In genomic region chrX:19883878-19884277, GRCh38 we compare ENCODE assay signal across 9 cellular contexts. TPM values are rescaled to one million over a fixed set of nuclear protein-coding genes. Genes with fewer than 3 reads are reported as not detected.
DNase-seq lines count a peak whose midpoint lies in the region; ATAC-seq and TF ChIP-seq lines count a peak whose summit lies in the region.
"Had no signal": no experiment of that assay in that cellular context is flagged by ENCODE, and none has a peak within 500 bp of the region (broad histone marks: within the 10 kb centered on the region; RNA-seq: fewer than 3 reads in every experiment).

No MANE protein-coding gene starts in this region.

- H2AFZ ChIP-seq in SU-DHL-6 (ENCODE audit: low read depth, low read length, severe bottlenecking) = no peak overlapping the region

- no peaks in the 10 kb centered on the region; the same call in 1 of the 2 replicates for H3K36me3 ChIP-seq in SU-DHL-6 (ENCODE audit: low read length)

- peaks cover 84% of the 10 kb centered on the region for H3K79me2 ChIP-seq in SU-DHL-6 (ENCODE audit: insufficient read depth, low read length)

- peaks cover 41% of the 10 kb centered on the region for H3F3A ChIP-seq in SU-DHL-6 (ENCODE audit: insufficient read depth)

- H3K36me3 Mint-ChIP-seq in activated T-cell treated with anti-CD3 and anti-CD28 coated beads, Interleukin-2, amount 50 U/mL, for 72 hours (ENCODE audit: insufficient read depth in 2 of 2) = peaks cover 0 to 3% of the 10 kb centered on the region in 2 donors
- H3K36me3 Mint-ChIP-seq in activated T-cell treated with anti-CD3 and anti-CD28 coated beads, Interleukin-2, amount 50 U/mL, for 4 hours (ENCODE audit: insufficient read depth) = peaks cover 9% of the 10 kb centered on the region
- H3K36me3 Mint-ChIP-seq in stimulated activated naive B cell treated with anti-CD40 and anti-IgM and Interleukin-4, amounts not matched to agents 10 μg/mL and 1 μg/mL and 100 μg/mL, for 72 hours = peaks cover 17 to 23% of the 10 kb centered on the region in 2 donors

- no peak overlapping the region for H3K27ac Mint-ChIP-seq in activated T-cell treated with anti-CD3 and anti-CD28 coated beads, Interleukin-2, amount 50 U/mL, for 72 hours
- no peak overlapping the region for H3K27ac Mint-ChIP-seq in stimulated activated naive B cell treated with anti-CD40 and anti-IgM and Interleukin-4, amounts not matched to agents 10 μg/mL and 1 μg/mL and 100 μg/mL, for 72 hours

- peak overlapping the region; percentile 0 to 25 for H3K4me3 Mint-ChIP-seq in activated T-cell treated with anti-CD3 and anti-CD28 coated beads, Interleukin-2, amount 50 U/mL, for 72 hours
- no peak overlapping the region for H3K4me3 Mint-ChIP-seq in activated T-cell treated with anti-CD3 and anti-CD28 coated beads, Interleukin-2, amount 50 U/mL, for 4 hours
- H3K4me3 Mint-ChIP-seq in stimulated activated naive B cell treated with anti-CD40 and anti-IgM and Interleukin-4, amounts not matched to agents 10 μg/mL and 1 μg/mL and 100 μg/mL, for 72 hours = peak overlapping the region; percentile 43 to 80

- no peaks in the 10 kb centered on the region for H3K9me3 Mint-ChIP-seq in activated T-cell treated with anti-CD3 and anti-CD28 coated beads, Interleukin-2, amount 50 U/mL, for 72 hours
- H3K9me3 Mint-ChIP-seq in activated T-cell treated with anti-CD3 and anti-CD28 coated beads, Interleukin-2, amount 50 U/mL, for 4 hours = no peaks in the 10 kb centered on the region
- no peaks in the 10 kb centered on the region for H3K9me3 Mint-ChIP-seq in stimulated activated naive B cell treated with anti-CD40 and anti-IgM and Interleukin-4, amounts not matched to agents 10 μg/mL and 1 μg/mL and 100 μg/mL, for 72 hours

- 0 out of 2 replicates have a peak overlapping the region, but pooled peaks have one; percentile 89 for H3K9ac ChIP-seq in SU-DHL-6 (ENCODE audit: low read length)

- H3K27me3 ChIP-seq in SU-DHL-6 (ENCODE audit: low read length) = no peaks in the 10 kb centered on the region

- peak; percentile 42 to 53 for ATAC-seq in activated T-cell treated with anti-CD3 and anti-CD28 coated beads, Interleukin-2, amount 50 U/mL, for 72 hours (replicated peaks in 1 of 2)
- ATAC-seq in activated T-cell treated with anti-CD3 and anti-CD28 coated beads, Interleukin-2, amount 50 U/mL, for 4 hours = no peak
- peak; percentile 45 for ATAC-seq in HG02759 (IDR thresholded peaks at IDR 0.05; ENCODE audit: unreplicated experiment)
- ATAC-seq in stimulated activated naive B cell treated with anti-CD40 and anti-IgM and Interleukin-4, amounts not matched to agents 10 μg/mL and 1 μg/mL and 100 μg/mL, for 72 hours (replicated peaks) = peak; percentile 7 to 13
- ATAC-seq in HG03045 (IDR thresholded peaks at IDR 0.05; ENCODE audit: unreplicated experiment) = no peak
- no peak for ATAC-seq in HG02571 (IDR thresholded peaks at IDR 0.05; ENCODE audit: unreplicated experiment)

- peak overlapping the region; percentile 86 for H3K4me3 ChIP-seq in SU-DHL-6 (ENCODE audit: insufficient read depth, low read length, poor library complexity, severe bottlenecking)

- H3K27me3 Mint-ChIP-seq in activated T-cell treated with anti-CD3 and anti-CD28 coated beads, Interleukin-2, amount 50 U/mL, for 72 hours (ENCODE audit: low read depth) = peaks cover 17% of the 10 kb centered on the region
- no peaks in the 10 kb centered on the region for H3K27me3 Mint-ChIP-seq in activated T-cell treated with anti-CD3 and anti-CD28 coated beads, Interleukin-2, amount 50 U/mL, for 4 hours (ENCODE audit: low read depth)
- peaks cover 0 to 5% of the 10 kb centered on the region in 2 donors for H3K27me3 Mint-ChIP-seq in stimulated activated naive B cell treated with anti-CD40 and anti-IgM and Interleukin-4, amounts not matched to agents 10 μg/mL and 1 μg/mL and 100 μg/mL, for 72 hours

- H3K9me2 ChIP-seq in SU-DHL-6 (replicated peaks; ENCODE audit: insufficient read depth, low read length) = no peaks in the 10 kb centered on the region

- H3K4me1 Mint-ChIP-seq in activated T-cell treated with anti-CD3 and anti-CD28 coated beads, Interleukin-2, amount 50 U/mL, for 72 hours (ENCODE audit: low read depth) = peaks cover 70% of the 10 kb centered on the region
- peaks cover 61% of the 10 kb centered on the region for H3K4me1 Mint-ChIP-seq in activated T-cell treated with anti-CD3 and anti-CD28 coated beads, Interleukin-2, amount 50 U/mL, for 4 hours (ENCODE audit: low read depth)
- H3K4me1 Mint-ChIP-seq in stimulated activated naive B cell treated with anti-CD40 and anti-IgM and Interleukin-4, amounts not matched to agents 10 μg/mL and 1 μg/mL and 100 μg/mL, for 72 hours = peaks cover 36 to 49% of the 10 kb centered on the region in 2 donors

- peak overlapping the region; percentile 70 for H3K27ac ChIP-seq in SU-DHL-6 (ENCODE audit: low read depth, low read length)

- no peaks in the 10 kb centered on the region for H3K9me3 ChIP-seq in SU-DHL-6 (ENCODE audit: insufficient read depth, low read length)

- peak overlapping the region; percentile 97 for H3K4me2 ChIP-seq in SU-DHL-6 (ENCODE audit: low read depth, low read length, poor library complexity, severe bottlenecking)

- peaks cover 3% of the 10 kb centered on the region; the same call in 1 of the 2 replicates for H4K20me1 ChIP-seq in SU-DHL-6 (ENCODE audit: low read depth, low read length)

- no peak for TF ChIP-seq CTCF in SU-DHL-6 (IDR thresholded peaks at IDR 0.05; ENCODE audit: insufficient read depth, low read length, poor library complexity, severe bottlenecking)

- peak in 1 of 2 donors; percentile 59 for DNase-seq in activated T-cell treated with anti-CD3 and anti-CD28 coated beads, Interleukin-2, amount 50 U/mL, for 72 hours
- DNase-seq in activated T-cell treated with anti-CD3 and anti-CD28 coated beads, Interleukin-2, amount 50 U/mL, for 4 hours = no peak
- no peak for DNase-seq in stimulated activated naive B cell treated with anti-CD40 and anti-IgM and Interleukin-4, amounts not matched to agents 10 μg/mL and 1 μg/mL and 100 μg/mL, for 72 hours
- no peak for DNase-seq in NCI-H2107 (lab: John Stamatoyannopoulos, UW)
- DNase-seq: activated T-cell treated with anti-CD3 and anti-CD28 coated beads for 4 hours had no signal

RNA-seq across cellular contexts. Expression of gene SH3KBP1, which starts 3.5 kb away (rescaled TPM):
- 100 to 1,000 TPM in 1 of 2 donors, 10 to 100 TPM in 1; 93.3 to 106 TPM for total RNA-seq in activated T-cell treated with anti-CD3 and anti-CD28 coated beads, Interleukin-2, amount 50 U/mL, for 72 hours
- 10 to 100 TPM; 37.0 to 41.5 (median 39.6) TPM for total RNA-seq in activated T-cell treated with anti-CD3 and anti-CD28 coated beads, Interleukin-2, amount 50 U/mL, for 4 hours

Comparison
In these comparisons a context has a peak if more than half of its experiments do, and no peak if none do; other contexts are left out.
1. ATAC-seq: peak in activated T-cell treated with anti-CD3 and anti-CD28 coated beads, Interleukin-2, amount 50 U/mL, for 72 hours (2 of 2), HG02759 (single experiment) and stimulated activated naive B cell treated with anti-CD40 and anti-IgM and Interleukin-4, amounts not matched to agents 10 μg/mL and 1 μg/mL and 100 μg/mL, for 72 hours (2 of 2); none in activated T-cell treated with anti-CD3 and anti-CD28 coated beads, Interleukin-2, amount 50 U/mL, for 4 hours (0 of 2), HG03045 (single experiment) and HG02571 (single experiment).